1 cellular context compared by ENCODE assay signal in genomic region chr6:114989279-114989964, GRCh38.
TF ChIP-seq lines count a peak whose summit lies in the region.

No MANE protein-coding gene starts in this region.

TF ChIP-seq in GM12878, 131 proteins besides CTCF, POLR2A, EP300 and RAD21 (continued from another document and continues in another):
- no peak for TF ChIP-seq IRF3 (IDR thresholded peaks at IDR 0.05)
- no peak for TF ChIP-seq NR2C1 (IDR thresholded peaks at IDR 0.05)
- TF ChIP-seq HDAC2 (IDR thresholded peaks at IDR 0.05), result no peak
- no peak for TF ChIP-seq KAT2A (conservative IDR thresholded peaks at IDR 0.05; ENCODE audit: control insufficient read depth, low read depth, low read length)
- no peak for TF ChIP-seq SRF (IDR thresholded peaks at IDR 0.05; ENCODE audit: low read depth in 2 of 2, low read length in 2 of 2)
- no peak for TF ChIP-seq MAX (IDR thresholded peaks at IDR 0.05; ENCODE audit: low read depth, low read length)
- TF ChIP-seq MYB (IDR thresholded peaks at IDR 0.05; ENCODE audit: borderline replicate concordance, low read depth, low read length), result no peak
- TF ChIP-seq ZNF622 (IDR thresholded peaks at IDR 0.05), result no peak
- TF ChIP-seq RELB (IDR thresholded peaks at IDR 0.05; ENCODE audit: low read depth), result peak; percentile 39; the same call in 1 of the 2 replicates
- TF ChIP-seq POLR2AphosphoS2 (IDR thresholded peaks at IDR 0.05; ENCODE audit: low read depth, low read length), result no peak
- no peak for TF ChIP-seq SIX5 (IDR thresholded peaks at IDR 0.05; ENCODE audit: low read depth, low read length, severe bottlenecking)
- TF ChIP-seq BMI1 (IDR thresholded peaks at IDR 0.05; ENCODE audit: borderline replicate concordance), result no peak
- TF ChIP-seq E2F4 (IDR thresholded peaks at IDR 0.05; ENCODE audit: low read depth, low read length), result no peak
- TF ChIP-seq SKIL (IDR thresholded peaks at IDR 0.05; ENCODE audit: low read depth, poor library complexity, severe bottlenecking), result no peak
- TF ChIP-seq ATF2 (IDR thresholded peaks at IDR 0.05; ENCODE audit: low read length), result peak; percentile 83
- no peak for TF ChIP-seq ATF3 (IDR thresholded peaks at IDR 0.05; ENCODE audit: borderline replicate concordance, extremely low read depth, low read depth, low read length)
- TF ChIP-seq NR2F1 (conservative IDR thresholded peaks at IDR 0.05), result peak; percentile 88
- TF ChIP-seq ZBED1 (IDR thresholded peaks at IDR 0.05; ENCODE audit: borderline replicate concordance), result no peak; the same call in 1 of the 2 replicates
- TF ChIP-seq POU2F2 (IDR thresholded peaks at IDR 0.05; ENCODE audit: borderline replicate concordance, low read depth, low read length), result no peak
- TF ChIP-seq BACH1 (IDR thresholded peaks at IDR 0.05; ENCODE audit: borderline replicate concordance), result no peak
- TF ChIP-seq GABPA (IDR thresholded peaks at IDR 0.05; ENCODE audit: low read depth), result peak; percentile 75
- no peak for TF ChIP-seq TCF3 (IDR thresholded peaks at IDR 0.05; ENCODE audit: borderline replicate concordance, insufficient read depth, low read depth, low read length)
- TF ChIP-seq CBFB (IDR thresholded peaks at IDR 0.05; ENCODE audit: low read depth), result peak; percentile 92
- peak; percentile 71 for TF ChIP-seq MTA2 (IDR thresholded peaks at IDR 0.05; ENCODE audit: low read depth)
- no peak for TF ChIP-seq RB1 (IDR thresholded peaks at IDR 0.05; ENCODE audit: borderline replicate concordance)
- no peak for TF ChIP-seq HDGF (IDR thresholded peaks at IDR 0.05)
- no peak for TF ChIP-seq SUPT20H (IDR thresholded peaks at IDR 0.05; ENCODE audit: borderline replicate concordance, control insufficient read depth, low read depth, low read length)
- no peak for TF ChIP-seq NR2C2 (IDR thresholded peaks at IDR 0.05; ENCODE audit: borderline replicate concordance, control insufficient read depth, insufficient read length, low read depth)
- peak; percentile 85 for TF ChIP-seq ATF7 (IDR thresholded peaks at IDR 0.05; ENCODE audit: low read depth)
- no peak for TF ChIP-seq WRNIP1 (IDR thresholded peaks at IDR 0.05; ENCODE audit: borderline replicate concordance, low read depth, low read length)
- peak in 1 of 2 experiments; percentile 43; a peak in 1 of 4 replicates for TF ChIP-seq IKZF2 (IDR thresholded peaks at IDR 0.05)
- no peak for TF ChIP-seq ZNF274 (IDR thresholded peaks at IDR 0.05; ENCODE audit: insufficient read depth, insufficient read length)
- TF ChIP-seq ESRRA (IDR thresholded peaks at IDR 0.05; ENCODE audit: low read length), result no peak
- TF ChIP-seq MYC (IDR thresholded peaks at IDR 0.05; ENCODE audit: insufficient read depth, insufficient read length, insufficient replicate concordance, low read length, severe bottlenecking), result no peak
- TF ChIP-seq KDM1A (IDR thresholded peaks at IDR 0.05; ENCODE audit: borderline replicate concordance), result no peak
- peak; percentile 72 for TF ChIP-seq BCL3 (IDR thresholded peaks at IDR 0.05; ENCODE audit: borderline replicate concordance, insufficient read depth, low read depth, low read length, poor library complexity, severe bottlenecking)
- TF ChIP-seq CUX1 (IDR thresholded peaks at IDR 0.05; ENCODE audit: insufficient replicate concordance, low read depth, low read length), result no peak
- no peak for TF ChIP-seq GATAD2B (conservative IDR thresholded peaks at IDR 0.05; ENCODE audit: low read depth)
- TF ChIP-seq RELA (IDR thresholded peaks at IDR 0.05; ENCODE audit: borderline replicate concordance, partially characterized antibody), result peak; percentile 28
- TF ChIP-seq MEF2A (IDR thresholded peaks at IDR 0.05; ENCODE audit: insufficient read depth, low read depth, low read length), result no peak
- no peak for TF ChIP-seq JUND (IDR thresholded peaks at IDR 0.05; ENCODE audit: low read depth, low read length)
- no peak for TF ChIP-seq CBX3 (IDR thresholded peaks at IDR 0.05; ENCODE audit: borderline replicate concordance, low read depth)
- no peak for TF ChIP-seq STAT1 (conservative IDR thresholded peaks at IDR 0.05)
- TF ChIP-seq YBX1 (IDR thresholded peaks at IDR 0.05), result no peak
- TF ChIP-seq TCF12 (IDR thresholded peaks at IDR 0.05; ENCODE audit: low read depth, low read length), result no peak
- no peak for TF ChIP-seq BCLAF1 (IDR thresholded peaks at IDR 0.05)
- TF ChIP-seq ZSCAN29 (IDR thresholded peaks at IDR 0.05), result no peak
- no peak for TF ChIP-seq EZH2 (IDR thresholded peaks at IDR 0.05; ENCODE audit: borderline replicate concordance, control insufficient read depth, low read depth, low read length)
